Comparison of ENCODE assay signal across 9 cellular contexts in genomic region chr7:121385800-121386179, GRCh38. TPM values are rescaled to one million over a fixed set of nuclear protein-coding genes. Genes with fewer than 3 reads are reported as not detected.
DNase-seq lines count a peak whose midpoint lies in the region; ATAC-seq, FAIRE-seq and TF ChIP-seq lines count a peak whose summit lies in the region.
"Had no signal": no experiment of that assay in that cellular context is flagged by ENCODE, and none has a peak within 500 bp of the region (broad histone marks: within the 10 kb centered on the region; RNA-seq: fewer than 3 reads in every experiment).

No MANE protein-coding gene starts in this region.

- no TSS peak for BruUV-seq in HepG2 (replicated peaks; lab: Mats Ljungman, UMichigan)

- H2BK12ac ChIP-seq in H1 (ENCODE audit: low read depth, low read length): no peak overlapping the region

- H3K23me2 ChIP-seq in H1 (ENCODE audit: low read depth, low read length): no peaks in the 10 kb centered on the region

- H2BK5ac ChIP-seq in H1 (ENCODE audit: low read depth, low read length): no peak overlapping the region

- no peak overlapping the region for H4K5ac ChIP-seq in H1 (ENCODE audit: insufficient read length, low read depth, low read length)

- H3K9me3 ChIP-seq in H1 (ENCODE audit: insufficient read depth in 2 of 2, low read depth in 1 of 2, low read length in 1 of 2) (no peaks in the 10 kb centered on the region), HepG2 (ENCODE audit: low read length) (no peaks in the 10 kb centered on the region), WERI-Rb-1 (ENCODE audit: severe bottlenecking) (no peaks in the 10 kb centered on the region)

- H3K18ac ChIP-seq in H1 (ENCODE audit: extremely low read depth, low read length): no peak overlapping the region

- no peak overlapping the region for H2BK120ac ChIP-seq in H1 (replicated peaks; ENCODE audit: low read depth, low read length)

- TF ChIP-seq CTCF in GM13977 (IDR thresholded peaks at IDR 0.05; ENCODE audit: extremely low read depth, insufficient read depth, missing control alignments) (no peak), KMS-11 (conservative IDR thresholded peaks at IDR 0.05; ENCODE audit: low read depth, low read length) (no peak), H1 (IDR thresholded peaks at IDR 0.05; ENCODE audit: control extremely low read depth in 1 of 3, insufficient read depth in 1 of 3, low read depth in 1 of 3, low read length in 3 of 3) (no peak), HepG2 (CRISPR knock-in tag; IDR thresholded peaks at IDR 0.05) (no peak), WERI-Rb-1 (IDR thresholded peaks at IDR 0.05; ENCODE audit: low read depth, low read length) (no peak)

- H3K36me3 ChIP-seq in KMS-11 (ENCODE audit: insufficient read depth) (no peaks in the 10 kb centered on the region), H1 (ENCODE audit: control insufficient read depth in 2 of 4, insufficient read depth in 4 of 4, low read length in 3 of 4) (peaks cover 0 to 6% (median 0%) of the 10 kb centered on the region in 4 experiments; a peak in 4 of 8 replicates), HepG2 (replicated peaks in 1 of 2; ENCODE audit: control insufficient read depth in 1 of 2, insufficient read depth in 2 of 2, low read length in 2 of 2) (peaks cover 0 to 3% of the 10 kb centered on the region in 2 experiments; a peak in 2 of 5 replicates), WERI-Rb-1 (no peaks in the 10 kb centered on the region)

- H2AFZ ChIP-seq in KMS-11 (ENCODE audit: low read depth) (no peak overlapping the region), H1 (ENCODE audit: low read length) (no peak overlapping the region), HepG2 (ENCODE audit: low read length) (no peak overlapping the region)

- ATAC-seq in GM21526 (IDR thresholded peaks at IDR 0.05; ENCODE audit: low FRiP score, unreplicated experiment) (peak; percentile 89), HepG2 (no peak)

- DNase-seq in GM13977 (ENCODE audit: low spot score) (peak; percentile 47), H1 (ENCODE audit: low read depth in 1 of 2, low spot score in 2 of 2) (no peak), RPMI8226 (no peak), HepG2 (ENCODE audit: low spot score) (no peak), WERI-Rb-1 (no peak)
- DNase-seq in stimulated activated CD4-positive, alpha-beta T cell treated with anti-CD3 and anti-CD28 coated beads, Interleukin-4, amount 100 ng/mL, for 1 hour: no peak

- TF ChIP-seq RAD21 in H1 (IDR thresholded peaks at IDR 0.05 in 1 of 2, conservative IDR thresholded peaks at IDR 0.05 in 1 of 2; ENCODE audit: low read depth in 2 of 2, low read length in 2 of 2) (no peak), HepG2 (CRISPR knock-in tag; IDR thresholded peaks at IDR 0.05) (no peak)

- H3K9ac ChIP-seq in KMS-11 (no peak overlapping the region), H1 (replicated peaks in 1 of 4; ENCODE audit: extremely low read depth in 1 of 4, low read depth in 3 of 4, low read length in 3 of 4) (no peak overlapping the region), HepG2 (ENCODE audit: insufficient read depth, low read depth, low read length) (no peak overlapping the region)

- FAIRE-seq in H1 (lab: Jason Lieb, UNC) (peak; percentile 24), HepG2 (lab: Jason Lieb, UNC) (no peak)

- no peak for TF ChIP-seq POLR2A in H1 (IDR thresholded peaks at IDR 0.05; ENCODE audit: control extremely low read depth in 1 of 2, low read depth in 2 of 2, low read length in 2 of 2)
- no peak for TF ChIP-seq POLR2A in HepG2 (IDR thresholded peaks at IDR 0.05; ENCODE audit: insufficient read depth in 1 of 2, low read depth in 2 of 2, low read length in 2 of 2)

- no peak overlapping the region for H3K23ac ChIP-seq in H1 (ENCODE audit: insufficient read length)

- H3K27ac ChIP-seq in KMS-11: no peak overlapping the region
- H3K27ac ChIP-seq in H1 (ENCODE audit: low read depth, low read length): no peak overlapping the region
- H3K27ac ChIP-seq in HepG2 (ENCODE audit: extremely low read length, insufficient read depth, low read length): no peak overlapping the region
- H3K27ac ChIP-seq in WERI-Rb-1: no peak overlapping the region

- intact Hi-C loops in HepG2 (cut with micrococcal nuclease; ENCODE audit: unreplicated experiment): loop anchor here (1.0 kb wide), 1 partner anchor 47 kb away; no protein-coding TSS in a partner anchor

- H3K79me2 ChIP-seq in KMS-11 (ENCODE audit: insufficient read depth, low read depth) (peaks cover 85% of the 10 kb centered on the region), H1 (ENCODE audit: control insufficient read depth in 1 of 2, insufficient read depth in 2 of 2, low read length in 2 of 2) (peaks cover 0 to 94% of the 10 kb centered on the region in 2 experiments; a peak in 3 of 4 replicates), HepG2 (ENCODE audit: insufficient read depth, low read length) (peaks cover 53% of the 10 kb centered on the region)

- no peak overlapping the region for H3K4ac ChIP-seq in H1 (replicated peaks; ENCODE audit: insufficient read length, low read depth, low read length)

- WGBS in H1 (ENCODE audit: extremely low coverage in 1 of 2, insufficient coverage in 1 of 2, insufficient read length in 1 of 2, insufficient replicate concordance in 2 of 2, low coverage in 1 of 2, low lambda C conversion rate in 2 of 2, missing lambda C conversion rate in 1 of 2), 2 experiments: 89% methylated on average over 1 of the region's 1 CpG; no CpG with 5 or more reads in 1 of the 2 experiments
- WGBS in HepG2 (ENCODE audit: low lambda C conversion rate): 100% methylated on average over 1 of the region's 1 CpG

- peaks cover 6% of the 10 kb centered on the region; the same call in 1 of the 2 replicates for H4K20me1 ChIP-seq in KMS-11 (ENCODE audit: insufficient read depth)
- H4K20me1 ChIP-seq in H1 (replicated peaks in 1 of 2; ENCODE audit: control insufficient read depth in 1 of 2, insufficient read depth in 2 of 2, low read length in 2 of 2): peaks cover 3 to 11% of the 10 kb centered on the region in 2 experiments
- no peaks in the 10 kb centered on the region for H4K20me1 ChIP-seq in HepG2 (ENCODE audit: insufficient read depth, low read length)

- no peak overlapping the region for H3K14ac ChIP-seq in H1 (ENCODE audit: insufficient read length)

- CTCF ChIA-PET in H1 (lab: Charles Lee; ENCODE audit: partially characterized antibody): interaction anchor here (0.7 to 1.6 kb wide), 4 partner anchors 13 to 283 kb away, joined by 3 to 5 read pairs (median 4); no protein-coding TSS in a partner anchor
- CTCF ChIA-PET in HepG2 (lab: Yijun Ruan, JAX; ENCODE audit: low intra/inter-chr PET ratio, low total read pairs): no interaction called here

- H3K4me3 ChIP-seq in KMS-11 (IDR thresholded peaks at IDR 0.05; ENCODE audit: insufficient read depth, low read depth, low read length) (no peak overlapping the region), H1 (ENCODE audit: extremely low read depth in 1 of 4, insufficient read depth in 2 of 4, low read depth in 3 of 4, low read length in 4 of 4) (no peak overlapping the region), HepG2 (replicated peaks in 1 of 3; ENCODE audit: insufficient read depth in 1 of 3, low read depth in 2 of 3, low read length in 3 of 3) (no peak overlapping the region), WERI-Rb-1 (ENCODE audit: low read depth, low read length) (no peak overlapping the region)

- TF ChIP-seq EP300 in H1 (IDR thresholded peaks at IDR 0.05; ENCODE audit: borderline replicate concordance in 1 of 2, low read depth in 2 of 2, low read length in 2 of 2): no peak
- TF ChIP-seq EP300 in HepG2 (IDR thresholded peaks at IDR 0.05; ENCODE audit: low read depth in 2 of 2, low read length in 2 of 2): no peak
- no peak for TF ChIP-seq EP300 in HepG2 (CRISPR knock-in tag; IDR thresholded peaks at IDR 0.05; ENCODE audit: borderline replicate concordance)

- H4K91ac ChIP-seq in H1 (replicated peaks; ENCODE audit: insufficient read length, low read length): no peak overlapping the region

- H2BK15ac ChIP-seq in H1 (ENCODE audit: low read length): no peak overlapping the region

- H3K4me2 ChIP-seq in KMS-11 (peak overlapping the region; percentile 8; the same call in 1 of the 2 replicates), H1 (ENCODE audit: insufficient read depth in 1 of 2, low read depth in 2 of 2, low read length in 2 of 2) (no peak overlapping the region), HepG2 (ENCODE audit: low read depth, low read length) (no peak overlapping the region)

- no peak overlapping the region for H4K8ac ChIP-seq in H1 (ENCODE audit: extremely low read depth, insufficient read depth, low read length)

- POLR2A ChIA-PET in H1 (lab: Charles Lee; ENCODE audit: partially characterized antibody) (interaction anchor here (5.9 kb wide), 1 partner anchor 10 kb away, joined by 30 read pairs; the partner anchor contains the start of gene FAM3C), HepG2 (lab: Yijun Ruan, JAX) (interaction anchor here (1.6 kb wide), 1 partner anchor 11 kb away, joined by 3 read pairs; the partner anchor contains the start of gene FAM3C)

- no peaks in the 10 kb centered on the region for H3K27me3 ChIP-seq in KMS-11 (ENCODE audit: insufficient read depth, low read depth)
- no peaks in the 10 kb centered on the region for H3K27me3 ChIP-seq in H1 (replicated peaks in 1 of 4; ENCODE audit: control insufficient read depth in 3 of 4, extremely low read depth in 1 of 4, insufficient read depth in 3 of 4, low read length in 3 of 4)
- H3K27me3 ChIP-seq in HepG2 (ENCODE audit: control insufficient read depth in 1 of 2, insufficient read depth in 2 of 2, low read length in 2 of 2): no peaks in the 10 kb centered on the region
- H3K27me3 ChIP-seq in WERI-Rb-1 (ENCODE audit: insufficient read depth, low read depth, severe bottlenecking): no peaks in the 10 kb centered on the region

- H3K4me1 ChIP-seq in KMS-11 (ENCODE audit: low read depth, poor library complexity, severe bottlenecking) (peaks cover 63% of the 10 kb centered on the region), H1 (replicated peaks in 1 of 4; ENCODE audit: control insufficient read depth in 3 of 4, insufficient read depth in 4 of 4, low read length in 3 of 4) (no peaks in the 10 kb centered on the region; a peak in 1 of 7 replicates), HepG2 (ENCODE audit: insufficient read depth, low read length) (peaks cover 7% of the 10 kb centered on the region; the same call in 1 of the 2 replicates)

- in situ Hi-C loops in GM13977 (cut with MboI; ENCODE audit: low pct_unique_long_range_greater_than_20kb, low sequenced_read_pairs, unreplicated experiment) (no loop called here), HepG2 (cut with HindIII; ENCODE audit: extremely low pct_ligation_motif_present, low pct_unique_long_range_greater_than_20kb) (no loop called here)

- no peak overlapping the region for H2AK5ac ChIP-seq in H1 (ENCODE audit: low read depth, low read length)

- no peak overlapping the region for H3K56ac ChIP-seq in H1 (replicated peaks; ENCODE audit: insufficient read length, low read depth, low read length)

- H3K79me1 ChIP-seq in H1 (ENCODE audit: low read depth, low read length): no peaks in the 10 kb centered on the region; the same call in 1 of the 2 replicates

- no peak overlapping the region for H2BK20ac ChIP-seq in H1 (ENCODE audit: low read length)

RNA-seq across cellular contexts. Expression of gene FAM3C, which starts 10.3 kb away (rescaled TPM):
- total RNA-seq in H1 (2021; fragmentation: NEBNext Ultra II Directional; extraction: Animal tissue kit (Norgen Biotek cat#: 25700)): 71.5 and 77.7 TPM in 2 replicates
- polyA plus RNA-seq in H1 (2011; rRNA removed): 13.8 and 27.0 TPM in 2 replicates
- polyA plus RNA-seq in H1 (2011; cell fraction: cytosol; rRNA removed): 45.7 TPM
- 7.3 TPM for polyA plus RNA-seq in H1 (2011; cell fraction: nucleus; rRNA removed)
- polyA plus RNA-seq in H1 (2012, experiment 1 of 2): 44.1 to 86.5 TPM (median 44.7 TPM) in 4 replicates
- 9.6 TPM for polyA plus RNA-seq in H1 (2012, experiment 2 of 2)
- polyA plus RNA-seq in H1 (2013, experiment 1 of 2): 51.4 TPM
- polyA plus RNA-seq in H1 (2013, experiment 2 of 2): 69.0 TPM
- polyA minus RNA-seq in H1 (2011; rRNA and poly(A)+ RNA removed): 17.2 and 17.9 TPM in 2 replicates
- polyA minus RNA-seq in H1 (2011; cell fraction: cytosol; rRNA and poly(A)+ RNA removed): 13.4 TPM
- polyA minus RNA-seq in H1 (2011; cell fraction: nucleus; rRNA and poly(A)+ RNA removed): 63.5 TPM
- 11.3 and 14.6 TPM in 2 replicates for total RNA-seq in HepG2 (2016; rRNA removed; fragmentation: Illumina TruSeq; extraction: Trizol)
- 4.1 and 4.8 TPM in 2 replicates for total RNA-seq in HepG2 (2016; cell fraction: cytosol; rRNA removed; fragmentation: Illumina TruSeq; extraction: Trizol; ENCODE audit: low read depth)
- total RNA-seq in HepG2 (2016; cell fraction: insoluble cytoplasmic fraction; rRNA removed; fragmentation: Illumina TruSeq; extraction: Trizol): 10.6 and 13.1 TPM in 2 replicates
- 12.2 and 12.7 TPM in 2 replicates for total RNA-seq in HepG2 (2016; cell fraction: membrane; rRNA removed; fragmentation: Illumina TruSeq; extraction: Trizol)
- 27.4 and 29.2 TPM in 2 replicates for total RNA-seq in HepG2 (2016; cell fraction: nucleus; rRNA removed; fragmentation: Illumina TruSeq; extraction: Trizol)
- 13.0 and 16.0 TPM in 2 replicates for polyA plus RNA-seq in HepG2 (2011; rRNA removed)
- polyA plus RNA-seq in HepG2 (2011; cell fraction: cytosol; rRNA removed): 5.8 and 10.3 TPM in 2 replicates
- 5.8 and 7.8 TPM in 2 replicates for polyA plus RNA-seq in HepG2 (2011; cell fraction: nucleus; rRNA removed)
- 27.2 and 34.9 TPM in 2 replicates for polyA plus RNA-seq in HepG2 (2012)
- 8.3 and 10.9 TPM in 2 replicates for polyA plus RNA-seq in HepG2 (2016; cell fraction: cytosol; fragmentation: Illumina TruSeq; extraction: Trizol; ENCODE audit: low read depth)
- 22.6 and 22.8 TPM in 2 replicates for polyA plus RNA-seq in HepG2 (2016; cell fraction: insoluble cytoplasmic fraction; fragmentation: Illumina TruSeq; extraction: Trizol; ENCODE audit: low read depth)
- 18.0 and 19.8 TPM in 2 replicates for polyA plus RNA-seq in HepG2 (2016; cell fraction: membrane; fragmentation: Illumina TruSeq; extraction: Trizol; ENCODE audit: low read depth)
- 55.5 and 64.1 TPM in 2 replicates for polyA plus RNA-seq in HepG2 (2016; cell fraction: nucleus; fragmentation: Illumina TruSeq; extraction: Trizol; ENCODE audit: insufficient read depth, low read depth)
- polyA minus RNA-seq in HepG2 (2011; rRNA and poly(A)+ RNA removed; ENCODE audit: low replicate concordance): 2.5 and 4.8 TPM in 2 replicates
- 6.2 and 7.7 TPM in 2 replicates for polyA minus RNA-seq in HepG2 (2011; cell fraction: cytosol; rRNA and poly(A)+ RNA removed)
- 35.7 and 37.3 TPM in 2 replicates for polyA minus RNA-seq in HepG2 (2011; cell fraction: nucleus; rRNA and poly(A)+ RNA removed)

RNA-seq across cellular contexts. Expression of gene WNT16, which starts 57.0 kb away (rescaled TPM):
- total RNA-seq in H1 (2021; fragmentation: NEBNext Ultra II Directional; extraction: Animal tissue kit (Norgen Biotek cat#: 25700)): 0.52 and 0.61 TPM in 2 replicates
- polyA plus RNA-seq in H1 (2011; rRNA removed) (0.11 and 0.33 TPM in 2 replicates), HepG2 (2011; rRNA removed) (not detected in 2 replicates)
- 0.34 TPM for polyA plus RNA-seq in H1 (2011; cell fraction: cytosol; rRNA removed)
- polyA plus RNA-seq in H1 (2011; cell fraction: nucleus; rRNA removed): 0.37 TPM
- 0.34 to 0.52 TPM (median 0.48 TPM) in 4 replicates for polyA plus RNA-seq in H1 (2012, experiment 1 of 2)
- polyA plus RNA-seq in H1 (2012, experiment 2 of 2): 0.07 TPM
- 0.26 TPM for polyA plus RNA-seq in H1 (2013, experiment 1 of 2)
- 0.15 TPM for polyA plus RNA-seq in H1 (2013, experiment 2 of 2)
- polyA minus RNA-seq in H1 (2011; rRNA and poly(A)+ RNA removed): 0.98 and 1.5 TPM in 2 replicates
- polyA minus RNA-seq in H1 (2011; cell fraction: cytosol; rRNA and poly(A)+ RNA removed): 1.0 TPM
- 1.4 TPM for polyA minus RNA-seq in H1 (2011; cell fraction: nucleus; rRNA and poly(A)+ RNA removed)
- total RNA-seq in HepG2 (2016; rRNA removed; fragmentation: Illumina TruSeq; extraction: Trizol): not detected in 2 replicates
- not detected in 2 replicates for total RNA-seq in HepG2 (2016; cell fraction: cytosol; rRNA removed; fragmentation: Illumina TruSeq; extraction: Trizol; ENCODE audit: low read depth)
- not detected in 2 replicates for total RNA-seq in HepG2 (2016; cell fraction: insoluble cytoplasmic fraction; rRNA removed; fragmentation: Illumina TruSeq; extraction: Trizol)
- total RNA-seq in HepG2 (2016; cell fraction: membrane; rRNA removed; fragmentation: Illumina TruSeq; extraction: Trizol): not detected in 2 replicates
- total RNA-seq in HepG2 (2016; cell fraction: nucleus; rRNA removed; fragmentation: Illumina TruSeq; extraction: Trizol): not detected in 2 replicates
- not detected in 2 replicates for polyA plus RNA-seq in HepG2 (2011; cell fraction: cytosol; rRNA removed)
- not detected in 2 replicates for polyA plus RNA-seq in HepG2 (2011; cell fraction: nucleus; rRNA removed)
- not detected in 2 replicates for polyA plus RNA-seq in HepG2 (2012)
- not detected in 2 replicates for polyA plus RNA-seq in HepG2 (2016; cell fraction: cytosol; fragmentation: Illumina TruSeq; extraction: Trizol; ENCODE audit: low read depth)
- not detected in 2 replicates for polyA plus RNA-seq in HepG2 (2016; cell fraction: insoluble cytoplasmic fraction; fragmentation: Illumina TruSeq; extraction: Trizol; ENCODE audit: low read depth)
- not detected in 2 replicates for polyA plus RNA-seq in HepG2 (2016; cell fraction: membrane; fragmentation: Illumina TruSeq; extraction: Trizol; ENCODE audit: low read depth)
- not detected in 2 replicates for polyA plus RNA-seq in HepG2 (2016; cell fraction: nucleus; fragmentation: Illumina TruSeq; extraction: Trizol; ENCODE audit: insufficient read depth, low read depth)
- polyA minus RNA-seq in HepG2 (2011; rRNA and poly(A)+ RNA removed; ENCODE audit: low replicate concordance): not detected in 2 replicates
- not detected in 2 replicates for polyA minus RNA-seq in HepG2 (2011; cell fraction: cytosol; rRNA and poly(A)+ RNA removed)
- not detected in 2 replicates for polyA minus RNA-seq in HepG2 (2011; cell fraction: nucleus; rRNA and poly(A)+ RNA removed)
- polyA plus RNA-seq: urinary bladder had no signal
